ENCODE assay signal across 20 cellular contexts in genomic region chr9:74718709-74719108, GRCh38.
DNase-seq lines count a peak whose midpoint lies in the region; ATAC-seq, FAIRE-seq and TF ChIP-seq lines count a peak whose summit lies in the region.
"Had no signal": no experiment of that assay in that cellular context is flagged by ENCODE, and none has a peak within 500 bp of the region (broad histone marks: within the 10 kb centered on the region; RNA-seq: fewer than 3 reads in every experiment).

No MANE protein-coding gene starts in this region.

- H4K5ac ChIP-seq in IMR-90 (ENCODE audit: low read depth, low read length), result no peak overlapping the region
- H4K5ac ChIP-seq in H1 (ENCODE audit: insufficient read length, low read depth, low read length), result no peak overlapping the region

- no peak for TF ChIP-seq POLR2A in A549 (IDR thresholded peaks at IDR 0.05; ENCODE audit: low read length)
- TF ChIP-seq POLR2A in IMR-90 (IDR thresholded peaks at IDR 0.05; ENCODE audit: low read depth, low read length), result no peak
- no peak for TF ChIP-seq POLR2A in H1 (IDR thresholded peaks at IDR 0.05; ENCODE audit: control extremely low read depth in 1 of 2, low read depth in 2 of 2, low read length in 2 of 2)

- no peak overlapping the region for H3K18ac ChIP-seq in IMR-90 (ENCODE audit: low read depth, low read length)
- H3K18ac ChIP-seq in H1 (ENCODE audit: extremely low read depth, low read length), result no peak overlapping the region

- H3K56ac ChIP-seq in IMR-90 (ENCODE audit: extremely low read depth, insufficient read depth, low read length), result no peak overlapping the region
- H3K56ac ChIP-seq in H1 (replicated peaks; ENCODE audit: insufficient read length, low read depth, low read length), result no peak overlapping the region

- no peaks in the 10 kb centered on the region for H3K36me3 ChIP-seq in IMR-90 (ENCODE audit: control insufficient read depth, insufficient read depth, low read length)
- H3K36me3 ChIP-seq in H1 (ENCODE audit: control insufficient read depth in 2 of 4, insufficient read depth in 4 of 4, low read length in 3 of 4), result no peaks in the 10 kb centered on the region
- H3K36me3 ChIP-seq: BLaER1 treated with 17β-estradiol and CSF1 and Interleukin-3, amounts not matched to agents 10 nM and 100 nM had no signal

- H4K8ac ChIP-seq in IMR-90 (ENCODE audit: low read depth in 2 of 2, low read length in 2 of 2), result no peak overlapping the region
- no peak overlapping the region for H4K8ac ChIP-seq in H1 (ENCODE audit: extremely low read depth, insufficient read depth, low read length)

- TF ChIP-seq EP300 in A549 (IDR thresholded peaks at IDR 0.05) (no peak), H1 (IDR thresholded peaks at IDR 0.05; ENCODE audit: borderline replicate concordance in 1 of 2, low read depth in 2 of 2, low read length in 2 of 2) (no peak)

- H2BK12ac ChIP-seq in H1 (ENCODE audit: low read depth, low read length), result no peak overlapping the region

- intact Hi-C loops in IMR-90 (cut with micrococcal nuclease), result no loop called here

- TF ChIP-seq CTCF in A549 (IDR thresholded peaks at IDR 0.05), result no peak
- TF ChIP-seq CTCF in IMR-90 (conservative IDR thresholded peaks at IDR 0.05; ENCODE audit: low read depth, low read length), result no peak
- no peak for TF ChIP-seq CTCF in H1 (IDR thresholded peaks at IDR 0.05; ENCODE audit: control extremely low read depth in 1 of 3, insufficient read depth in 1 of 3, low read depth in 1 of 3, low read length in 3 of 3)

- H3K9ac ChIP-seq in IMR-90 (ENCODE audit: low read depth, low read length), result no peak overlapping the region
- no peak overlapping the region for H3K9ac ChIP-seq in H1 (replicated peaks in 1 of 4; ENCODE audit: extremely low read depth in 1 of 4, low read depth in 3 of 4, low read length in 3 of 4)
- H3K9ac ChIP-seq: BLaER1 treated with 17β-estradiol and CSF1 and Interleukin-3, amounts not matched to agents 10 nM and 100 nM had no signal

- H4K20me1 ChIP-seq in IMR-90 (ENCODE audit: insufficient read depth, low read length), result no peaks in the 10 kb centered on the region
- H4K20me1 ChIP-seq in H1 (replicated peaks in 1 of 2; ENCODE audit: control insufficient read depth in 1 of 2, insufficient read depth in 2 of 2, low read length in 2 of 2), result no peaks in the 10 kb centered on the region
- H4K20me1 ChIP-seq: BLaER1 treated with 17β-estradiol and CSF1 and Interleukin-3, amounts not matched to agents 10 nM and 100 nM had no signal

- ATAC-seq in A549 (no peak), IMR-90 (ENCODE audit: low read depth) (no peak)
- ATAC-seq: CD8-positive, alpha-beta T cell had no signal

- H2AFZ ChIP-seq in IMR-90 (replicated peaks; ENCODE audit: low read length, poor library complexity) (no peak overlapping the region), H1 (ENCODE audit: low read length) (no peak overlapping the region)

- H3K79me1 ChIP-seq in IMR-90 (ENCODE audit: low read depth in 1 of 2, low read length in 2 of 2) (no peaks in the 10 kb centered on the region), H1 (ENCODE audit: low read depth, low read length) (no peaks in the 10 kb centered on the region)

- H3K27ac ChIP-seq in A549, result no peak overlapping the region
- no peak overlapping the region for H3K27ac ChIP-seq in IMR-90 (ENCODE audit: insufficient read depth, low read length)
- no peak overlapping the region for H3K27ac ChIP-seq in H1 (ENCODE audit: low read depth, low read length)
- H3K27ac ChIP-seq: BLaER1 treated with 17β-estradiol and CSF1 and Interleukin-3, amounts not matched to agents 10 nM and 100 nM; C4-2B had no signal

- POLR2A ChIA-PET in A549 (lab: Yijun Ruan, JAX), result no interaction called here
- POLR2A ChIA-PET in IMR-90 (lab: Charles Lee; ENCODE audit: unreplicated experiment), result no interaction called here
- POLR2A ChIA-PET in H1 (lab: Charles Lee; ENCODE audit: partially characterized antibody), result no interaction called here

- H2AK9ac ChIP-seq in IMR-90 (replicated peaks; ENCODE audit: low read depth, low read length, poor library complexity), result no peak overlapping the region

- 69% methylated on average over 2 of the region's 2 CpGs for WGBS in A549 (ENCODE audit: missing lambda C conversion rate)
- 50% methylated on average over 1 of the region's 2 CpGs; no CpG with 5 or more reads in 1 of the 2 experiments for WGBS in IMR-90 (ENCODE audit: extremely low coverage in 2 of 2, insufficient read length in 1 of 2), 2 experiments
- 90% methylated on average over 2 of the region's 2 CpGs; no CpG with 5 or more reads in 1 of the 2 experiments for WGBS in H1 (ENCODE audit: extremely low coverage in 1 of 2, insufficient coverage in 1 of 2, insufficient read length in 1 of 2, insufficient replicate concordance in 2 of 2, low coverage in 1 of 2, low lambda C conversion rate in 2 of 2, missing lambda C conversion rate in 1 of 2), 2 experiments

- H3K23ac ChIP-seq in IMR-90 (ENCODE audit: low read depth, low read length) (no peak overlapping the region), H1 (ENCODE audit: insufficient read length) (no peak overlapping the region)

- H3K4me3 ChIP-seq in A549 (no peak overlapping the region), IMR-90 (ENCODE audit: insufficient read depth, low read depth, low read length) (no peak overlapping the region), H1 (ENCODE audit: extremely low read depth in 1 of 4, insufficient read depth in 2 of 4, low read depth in 3 of 4, low read length in 4 of 4) (no peak overlapping the region)
- H3K4me3 ChIP-seq: BLaER1 treated with 17β-estradiol and CSF1 and Interleukin-3, amounts not matched to agents 10 nM and 100 nM had no signal

- no peak for TF ChIP-seq RAD21 in A549 (conservative IDR thresholded peaks at IDR 0.05 in 1 of 2, IDR thresholded peaks at IDR 0.05 in 1 of 2)
- no peak for TF ChIP-seq RAD21 in IMR-90 (IDR thresholded peaks at IDR 0.05; ENCODE audit: low read length)
- TF ChIP-seq RAD21 in H1 (IDR thresholded peaks at IDR 0.05 in 1 of 2, conservative IDR thresholded peaks at IDR 0.05 in 1 of 2; ENCODE audit: low read depth in 2 of 2, low read length in 2 of 2), result no peak

- CTCF ChIA-PET in A549 (lab: Yijun Ruan, JAX), result interaction anchor here (0.8 kb wide), 1 partner anchor 25 kb away, joined by 3 read pairs; no protein-coding TSS in a partner anchor
- CTCF ChIA-PET in IMR-90 (lab: Yijun Ruan, JAX), result no interaction called here
- CTCF ChIA-PET in H1 (lab: Charles Lee; ENCODE audit: partially characterized antibody), result no interaction called here

- H2BK15ac ChIP-seq in IMR-90 (ENCODE audit: low read depth, low read length), result no peak overlapping the region
- no peak overlapping the region for H2BK15ac ChIP-seq in H1 (ENCODE audit: low read length)

- no peak overlapping the region for H2BK5ac ChIP-seq in IMR-90 (ENCODE audit: low read depth, low read length, poor library complexity, severe bottlenecking)
- no peak overlapping the region for H2BK5ac ChIP-seq in H1 (ENCODE audit: low read depth, low read length)

- no TSS peak for BruUV-seq in IMR-90 (replicated peaks; lab: Mats Ljungman, UMichigan)

- H3K27me3 ChIP-seq in IMR-90 (ENCODE audit: control insufficient read depth, insufficient read depth, low read length) (peaks cover 2% of the 10 kb centered on the region; the same call in 1 of the 2 replicates), H1 (replicated peaks in 1 of 4; ENCODE audit: control insufficient read depth in 3 of 4, extremely low read depth in 1 of 4, insufficient read depth in 3 of 4, low read length in 3 of 4) (no peaks in the 10 kb centered on the region)
- H3K27me3 ChIP-seq: BLaER1 treated with 17β-estradiol and CSF1 and Interleukin-3, amounts not matched to agents 10 nM and 100 nM had no signal

- H3K14ac ChIP-seq in IMR-90 (replicated peaks; ENCODE audit: low read depth, low read length) (no peak overlapping the region), H1 (ENCODE audit: insufficient read length) (no peak overlapping the region)

- H4K91ac ChIP-seq in IMR-90 (ENCODE audit: insufficient read depth, low read depth, low read length) (no peak overlapping the region), H1 (replicated peaks; ENCODE audit: insufficient read length, low read length) (no peak overlapping the region)

- no peaks in the 10 kb centered on the region for H3K9me1 ChIP-seq in IMR-90 (ENCODE audit: insufficient read depth, low read length)

- DNase-seq in A549 (ENCODE audit: low read depth in 1 of 2, low spot score in 1 of 2), result no peak
- DNase-seq in IMR-90, result no peak
- DNase-seq in H1 (ENCODE audit: low read depth in 1 of 2, low spot score in 2 of 2), result no peak
- no peak for DNase-seq in activated CD4-positive, alpha-beta T cell treated with anti-CD3 and anti-CD28 coated beads for 4 hours
- DNase-seq in NCI-H2107 (lab: John Stamatoyannopoulos, UW), result no peak
- DNase-seq: 8988T; AML-193; Caco-2; Calu3; CD4-positive, alpha-beta T cell; CD8-positive, alpha-beta T cell; DMS79 treated with DMSO at 0.1 percent for 48 hours; GF-D8 had no signal

- H3K23me2 ChIP-seq in H1 (ENCODE audit: low read depth, low read length), result no peaks in the 10 kb centered on the region; the same call in 1 of the 2 replicates

- H3K9me3 ChIP-seq in A549, result no peaks in the 10 kb centered on the region
- H3K9me3 ChIP-seq in IMR-90 (ENCODE audit: control insufficient read depth, insufficient read depth, low read length), result no peaks in the 10 kb centered on the region
- no peaks in the 10 kb centered on the region for H3K9me3 ChIP-seq in H1 (ENCODE audit: insufficient read depth in 2 of 2, low read depth in 1 of 2, low read length in 1 of 2)
- H3K9me3 ChIP-seq: BLaER1 treated with 17β-estradiol and CSF1 and Interleukin-3, amounts not matched to agents 10 nM and 100 nM; Caco-2 had no signal

- H3K4ac ChIP-seq in IMR-90 (ENCODE audit: low read depth, low read length) (no peak overlapping the region), H1 (replicated peaks; ENCODE audit: insufficient read length, low read depth, low read length) (no peak overlapping the region)

- H2AK5ac ChIP-seq in IMR-90 (ENCODE audit: low read depth, low read length), result no peak overlapping the region
- H2AK5ac ChIP-seq in H1 (ENCODE audit: low read depth, low read length), result no peak overlapping the region

- H2BK20ac ChIP-seq in IMR-90 (ENCODE audit: low read depth, low read length) (no peak overlapping the region), H1 (ENCODE audit: low read length) (no peak overlapping the region)

- FAIRE-seq in A549 (lab: Jason Lieb, UNC) (no peak), H1 (lab: Jason Lieb, UNC) (no peak)
- FAIRE-seq: A204.1, D721Med, G401.6, GM12891, GM19239 had no signal

- dilution Hi-C loops in IMR-90 (cut with HindIII; ENCODE audit: low sequenced_read_pairs, unreplicated experiment), result no loop called here

- H2BK120ac ChIP-seq in IMR-90 (ENCODE audit: low read depth, low read length) (no peak overlapping the region), H1 (replicated peaks; ENCODE audit: low read depth, low read length) (no peak overlapping the region)

- in situ Hi-C loops in IMR-90 (cut with MboI; ENCODE audit: low sequenced_read_pairs), result no loop called here

- H3K79me2 ChIP-seq in H1 (ENCODE audit: control insufficient read depth in 1 of 2, insufficient read depth in 2 of 2, low read length in 2 of 2), result no peaks in the 10 kb centered on the region

- H3K4me1 ChIP-seq in A549 (no peaks in the 10 kb centered on the region), IMR-90 (ENCODE audit: control insufficient read depth, insufficient read depth, low read length) (no peaks in the 10 kb centered on the region), H1 (replicated peaks in 1 of 4; ENCODE audit: control insufficient read depth in 3 of 4, insufficient read depth in 4 of 4, low read length in 3 of 4) (no peaks in the 10 kb centered on the region)
- H3K4me1 ChIP-seq: BLaER1 treated with 17β-estradiol and CSF1 and Interleukin-3, amounts not matched to agents 10 nM and 100 nM; Caco-2 had no signal

- H3K4me2 ChIP-seq in A549 (no peak overlapping the region), IMR-90 (ENCODE audit: low read depth, low read length) (no peak overlapping the region), H1 (ENCODE audit: insufficient read depth in 1 of 2, low read depth in 2 of 2, low read length in 2 of 2) (no peak overlapping the region)
- H3K4me2 ChIP-seq: BLaER1 treated with 17β-estradiol and CSF1 and Interleukin-3, amounts not matched to agents 10 nM and 100 nM had no signal

Comparison
In these comparisons a context has a peak if more than half of its experiments do, and no peak if none do; other contexts are left out.
1. Of the 18 proteins assayed by ChIP-seq in both H1 and A549: peak only in H1: none; only in A549: none; in both: MAFK; in neither: 17.